ENCODE assay signal across 8 cellular contexts in genomic region chr16:66421891-66422290, GRCh38. TPM values are rescaled to one million over a fixed set of nuclear protein-coding genes. Genes with fewer than 3 reads are reported as not detected.
"Had no signal": no experiment of that assay in that cellular context is flagged by ENCODE, and none has a peak within 500 bp of the region (broad histone marks: within the 10 kb centered on the region; RNA-seq: fewer than 3 reads in every experiment).

No MANE protein-coding gene starts in this region.

- ATAC-seq: GM23338, HepG2 had no signal

- H3K27ac ChIP-seq: HL-60 had no signal

- H3K36me3 Mint-ChIP-seq: IgD-negative memory B cell had no signal

- H3K4me3 Mint-ChIP-seq: GM23338, H9, IgD-negative memory B cell had no signal

- H3K9me3 Mint-ChIP-seq: IgD-negative memory B cell had no signal

- H3K4me3 ChIP-seq: GM23338 had no signal

- H3K27ac Mint-ChIP-seq: GM23338, H9, IgD-negative memory B cell had no signal

- DNase-seq: H9, HCEC 1CT had no signal

RNA-seq across cellular contexts. Expression of gene BEAN1, which starts 5.2 kb away (rescaled TPM):
- total RNA-seq: H1, HT1080 had no signal
- polyA plus RNA-seq: IgD-negative memory B cell had no signal

RNA-seq across cellular contexts. Expression of gene CDH5, which starts 55.4 kb away (rescaled TPM):
- total RNA-seq: GM23338 had no signal
- polyA plus RNA-seq: IgD-negative memory B cell had no signal
